ENCODE assay signal across 18 cellular contexts in genomic region chr10:110844617-110844881, GRCh38. TPM values are rescaled to one million over a fixed set of nuclear protein-coding genes. Genes with fewer than 3 reads are reported as not detected.
DNase-seq lines count a peak whose midpoint lies in the region; ATAC-seq, FAIRE-seq and TF ChIP-seq lines count a peak whose summit lies in the region.
"Had no signal": no experiment of that assay in that cellular context is flagged by ENCODE, and none has a peak within 500 bp of the region (broad histone marks: within the 10 kb centered on the region; RNA-seq: fewer than 3 reads in every experiment).

No MANE protein-coding gene starts in this region.

- TF ChIP-seq CTCF in HepG2 (CRISPR knock-in tag; IDR thresholded peaks at IDR 0.05) (no peak), heart right ventricle (IDR thresholded peaks at IDR 0.05) (no peak), omental fat pad (IDR thresholded peaks at IDR 0.05) (no peak)

- no peak for FAIRE-seq in HepG2 (lab: Jason Lieb, UNC)

- peaks cover 2% of the 10 kb centered on the region for H3K36me3 Mint-ChIP-seq in T-helper 2 cell treated with Interferon-gamma antibody and Interleukin-4, amounts not matched to agents 5 μg/mL and 100 μg/mL, for 36 hours (ENCODE audit: low read depth)
- H3K36me3 Mint-ChIP-seq in T-helper 17 cell (ENCODE audit: low read depth) = peaks cover 5% of the 10 kb centered on the region
- peaks cover 0 to 4% of the 10 kb centered on the region in 2 donors for H3K36me3 Mint-ChIP-seq in stimulated activated naive B cell treated with anti-CD40 and anti-IgM and Interleukin-4, amounts not matched to agents 10 μg/mL and 1 μg/mL and 100 μg/mL, for 72 hours

- H3K4me3 Mint-ChIP-seq in T-helper 2 cell treated with Interferon-gamma antibody and Interleukin-4, amounts not matched to agents 5 μg/mL and 100 μg/mL, for 36 hours = no peak overlapping the region
- H3K4me3 Mint-ChIP-seq in T-helper 17 cell = no peak overlapping the region
- H3K4me3 Mint-ChIP-seq in stimulated activated naive B cell treated with anti-CD40 and anti-IgM and Interleukin-4, amounts not matched to agents 10 μg/mL and 1 μg/mL and 100 μg/mL, for 72 hours = peak overlapping the region; percentile 22 to 47

- no peak for TF ChIP-seq EP300 in HepG2 (IDR thresholded peaks at IDR 0.05; ENCODE audit: low read depth in 2 of 2, low read length in 2 of 2)
- TF ChIP-seq EP300 in HepG2 (CRISPR knock-in tag; IDR thresholded peaks at IDR 0.05; ENCODE audit: borderline replicate concordance) = no peak

- ATAC-seq in T-helper 17 cell (no peak), HepG2 (no peak), heart right ventricle (no peak), omental fat pad (ENCODE audit: low FRiP score) (no peak)
- ATAC-seq in stimulated activated naive B cell treated with anti-CD40 and anti-IgM and Interleukin-4, amounts not matched to agents 10 μg/mL and 1 μg/mL and 100 μg/mL, for 72 hours (replicated peaks) = no peak

- H3K4me1 ChIP-seq in HepG2 (ENCODE audit: insufficient read depth, low read length) = peaks cover 82% of the 10 kb centered on the region
- H3K4me1 ChIP-seq in heart right ventricle = peaks cover 0 to 26% (median 5%) of the 10 kb centered on the region in 9 donors
- peaks cover 22% of the 10 kb centered on the region for H3K4me1 ChIP-seq in effector memory CD4-positive, alpha-beta T cell (ENCODE audit: control insufficient read depth, insufficient read depth, low read length, poor library complexity, severe bottlenecking)

- POLR2A ChIA-PET in HepG2 (lab: Yijun Ruan, JAX) = interaction anchor here (1.2 to 4.6 kb wide), 6 partner anchors 14 to 74 kb away, joined by 3 to 44 read pairs (median 10); partner anchors contain the start of genes BBIP1, PDCD4 and SHOC2

- no peak for TF ChIP-seq RAD21 in HepG2 (CRISPR knock-in tag; IDR thresholded peaks at IDR 0.05)

- no TSS peak for BruUV-seq in HepG2 (replicated peaks; lab: Mats Ljungman, UMichigan)

- 32% methylated on average over 4 of the region's 4 CpGs for WGBS in HepG2 (ENCODE audit: low lambda C conversion rate)
- 92 to 96% methylated on average over 4 of the region's 4 CpGs for WGBS in heart right ventricle, 2 donors

- TF ChIP-seq POLR2A in HepG2 (IDR thresholded peaks at IDR 0.05; ENCODE audit: insufficient read depth in 1 of 2, low read depth in 2 of 2, low read length in 2 of 2) = no peak

- CTCF ChIA-PET in HepG2 (lab: Yijun Ruan, JAX; ENCODE audit: low intra/inter-chr PET ratio, low total read pairs) = no interaction called here

- peaks cover 47% of the 10 kb centered on the region for H3K4me1 Mint-ChIP-seq in T-helper 2 cell treated with Interferon-gamma antibody and Interleukin-4, amounts not matched to agents 5 μg/mL and 100 μg/mL, for 36 hours (ENCODE audit: low read depth)
- H3K4me1 Mint-ChIP-seq in T-helper 17 cell = peaks cover 46% of the 10 kb centered on the region
- H3K4me1 Mint-ChIP-seq in stimulated activated naive B cell treated with anti-CD40 and anti-IgM and Interleukin-4, amounts not matched to agents 10 μg/mL and 1 μg/mL and 100 μg/mL, for 72 hours = peaks cover 76 to 84% of the 10 kb centered on the region in 2 donors

- H3K36me3 ChIP-seq in HepG2 (replicated peaks in 1 of 2; ENCODE audit: control insufficient read depth in 1 of 2, insufficient read depth in 2 of 2, low read length in 2 of 2) = no peaks in the 10 kb centered on the region
- no peaks in the 10 kb centered on the region for H3K36me3 ChIP-seq in heart right ventricle
- no peaks in the 10 kb centered on the region for H3K36me3 ChIP-seq in effector memory CD4-positive, alpha-beta T cell (ENCODE audit: control insufficient read depth, insufficient read depth, low read length)
- H3K36me3 ChIP-seq: brain microvascular endothelial cell had no signal

- peak overlapping the region; percentile 72 for H3K4me2 ChIP-seq in HepG2 (ENCODE audit: low read depth, low read length)

- H3K79me2 ChIP-seq in HepG2 (ENCODE audit: insufficient read depth, low read length) = no peaks in the 10 kb centered on the region

- H3K9ac ChIP-seq in HepG2 (ENCODE audit: insufficient read depth, low read depth, low read length) = peak overlapping the region; percentile 24; the same call in 1 of the 2 replicates

- H3K9me3 Mint-ChIP-seq in T-helper 2 cell treated with Interferon-gamma antibody and Interleukin-4, amounts not matched to agents 5 μg/mL and 100 μg/mL, for 36 hours = no peaks in the 10 kb centered on the region
- peaks cover 0 to 2% of the 10 kb centered on the region in 2 donors for H3K9me3 Mint-ChIP-seq in stimulated activated naive B cell treated with anti-CD40 and anti-IgM and Interleukin-4, amounts not matched to agents 10 μg/mL and 1 μg/mL and 100 μg/mL, for 72 hours

- H3K27me3 ChIP-seq in HepG2 (ENCODE audit: control insufficient read depth in 1 of 2, insufficient read depth in 2 of 2, low read length in 2 of 2) = no peaks in the 10 kb centered on the region
- H3K27me3 ChIP-seq in heart right ventricle = no peaks in the 10 kb centered on the region
- no peaks in the 10 kb centered on the region for H3K27me3 ChIP-seq in effector memory CD4-positive, alpha-beta T cell (replicated peaks; ENCODE audit: control insufficient read depth, insufficient read depth, low read length, poor library complexity, severe bottlenecking)
- H3K27me3 ChIP-seq: brain microvascular endothelial cell had no signal

- no peak for DNase-seq in T-helper 2 cell treated with Interferon-gamma antibody and Interleukin-4, amounts not matched to agents 5 μg/mL and 100 μg/mL, for 36 hours (ENCODE audit: low spot score)
- DNase-seq in T-helper 2 cell (no peak), T-helper 17 cell (no peak), HepG2 (ENCODE audit: low spot score) (no peak), heart right ventricle (no peak), omental fat pad (ENCODE audit: low spot score) (no peak)
- DNase-seq in stimulated activated naive B cell treated with anti-CD40 and anti-IgM and Interleukin-4, amounts not matched to agents 10 μg/mL and 1 μg/mL and 100 μg/mL, for 72 hours = no peak
- no peak for DNase-seq in effector memory CD4-positive, alpha-beta T cell
- DNase-seq: 8988T; AML-193; brain microvascular endothelial cell; COR-L47; islet precursor cell; Karpas-422; NCI-H1092; NK-92 treated with Interleukin-12 subunit alpha and Interleukin-12 subunit beta, amount 100 ng/mL, for 24 hours; stimulated activated CD4-positive, alpha-beta T cell treated with anti-CD3 and anti-CD28 coated beads, Interleukin-2, amount 100 ng/mL, for 24 hours; stimulated activated naive CD4-positive, alpha-beta T cell treated with Interleukin-2 at 50 U/mL for 16 hours had no signal

- peak overlapping the region; percentile 45 for H3K27ac Mint-ChIP-seq in T-helper 2 cell treated with Interferon-gamma antibody and Interleukin-4, amounts not matched to agents 5 μg/mL and 100 μg/mL, for 36 hours
- peak overlapping the region; percentile 97 for H3K27ac Mint-ChIP-seq in T-helper 17 cell
- H3K27ac Mint-ChIP-seq in stimulated activated naive B cell treated with anti-CD40 and anti-IgM and Interleukin-4, amounts not matched to agents 10 μg/mL and 1 μg/mL and 100 μg/mL, for 72 hours = peak overlapping the region; percentile 84

- intact Hi-C loops in HepG2 (cut with micrococcal nuclease; ENCODE audit: unreplicated experiment) = no loop called here
- intact Hi-C loops in heart right ventricle (cut with DNase I) = no loop called here

- H3K27me3 Mint-ChIP-seq in T-helper 2 cell treated with Interferon-gamma antibody and Interleukin-4, amounts not matched to agents 5 μg/mL and 100 μg/mL, for 36 hours (ENCODE audit: low read depth) = no peaks in the 10 kb centered on the region
- no peaks in the 10 kb centered on the region for H3K27me3 Mint-ChIP-seq in T-helper 17 cell
- H3K27me3 Mint-ChIP-seq in stimulated activated naive B cell treated with anti-CD40 and anti-IgM and Interleukin-4, amounts not matched to agents 10 μg/mL and 1 μg/mL and 100 μg/mL, for 72 hours = no peaks in the 10 kb centered on the region

- no peak overlapping the region for H2AFZ ChIP-seq in HepG2 (ENCODE audit: low read length)

- peak overlapping the region; percentile 68 for H3K27ac ChIP-seq in HepG2 (ENCODE audit: extremely low read length, insufficient read depth, low read length)
- no peak overlapping the region for H3K27ac ChIP-seq in heart right ventricle
- H3K27ac ChIP-seq in effector memory CD4-positive, alpha-beta T cell (ENCODE audit: insufficient read depth, low read length, poor library complexity, severe bottlenecking) = no peak overlapping the region
- H3K27ac ChIP-seq: brain microvascular endothelial cell had no signal

- no peaks in the 10 kb centered on the region for H4K20me1 ChIP-seq in HepG2 (ENCODE audit: insufficient read depth, low read length)

- H3K9me3 ChIP-seq in T-helper 17 cell (ENCODE audit: control insufficient read depth, low read length, poor library complexity, severe bottlenecking) (no peaks in the 10 kb centered on the region), HepG2 (ENCODE audit: low read length) (no peaks in the 10 kb centered on the region), heart right ventricle (no peaks in the 10 kb centered on the region)
- no peaks in the 10 kb centered on the region for H3K9me3 ChIP-seq in effector memory CD4-positive, alpha-beta T cell (ENCODE audit: control insufficient read depth, low read length)

- in situ Hi-C loops in HepG2 (cut with HindIII; ENCODE audit: extremely low pct_ligation_motif_present, low pct_unique_long_range_greater_than_20kb) = no loop called here

- H3K4me3 ChIP-seq in HepG2 (replicated peaks in 1 of 3; ENCODE audit: insufficient read depth in 1 of 3, low read depth in 2 of 3, low read length in 3 of 3) (peak overlapping the region in 1 of 3 experiments; percentile 44; a peak in 2 of 6 replicates), heart right ventricle (no peak overlapping the region)
- no peak overlapping the region for H3K4me3 ChIP-seq in effector memory CD4-positive, alpha-beta T cell (ENCODE audit: insufficient read depth, low read depth, low read length, poor library complexity, severe bottlenecking)

RNA-seq across cellular contexts. Expression of gene PDCD4, which starts 27.2 kb away (rescaled TPM):
- total RNA-seq in T-helper 17 cell (100 to 1,000 TPM; 307 TPM), HepG2 (2016; rRNA removed; fragmentation: Illumina TruSeq; extraction: Trizol) (56.2 and 92.8 TPM in 2 replicates), heart right ventricle (10 to 100 TPM; 35.2 to 57.6 (median 45.7) TPM), omental fat pad (100 to 1,000 TPM in 2 of 4 donors, 10 to 100 TPM in 2; 69.7 to 127 (median 102) TPM)
- 16.2 and 22.3 TPM in 2 replicates for total RNA-seq in HepG2 (2016; cell fraction: cytosol; rRNA removed; fragmentation: Illumina TruSeq; extraction: Trizol; ENCODE audit: low read depth)
- total RNA-seq in HepG2 (2016; cell fraction: insoluble cytoplasmic fraction; rRNA removed; fragmentation: Illumina TruSeq; extraction: Trizol) = 63.2 and 84.9 TPM in 2 replicates
- 12.3 and 13.7 TPM in 2 replicates for total RNA-seq in HepG2 (2016; cell fraction: membrane; rRNA removed; fragmentation: Illumina TruSeq; extraction: Trizol)
- 30.6 and 42.1 TPM in 2 replicates for total RNA-seq in HepG2 (2016; cell fraction: nucleus; rRNA removed; fragmentation: Illumina TruSeq; extraction: Trizol)
- polyA plus RNA-seq in HepG2 (2011; rRNA removed) (22.4 and 22.8 TPM in 2 replicates), heart right ventricle (10 to 100 TPM; 15.9 to 59.5 TPM)
- 7.6 and 12.9 TPM in 2 replicates for polyA plus RNA-seq in HepG2 (2011; cell fraction: cytosol; rRNA removed)
- polyA plus RNA-seq in HepG2 (2011; cell fraction: nucleus; rRNA removed) = 8.4 and 13.8 TPM in 2 replicates
- 50.1 and 77.6 TPM in 2 replicates for polyA plus RNA-seq in HepG2 (2012)
- polyA plus RNA-seq in HepG2 (2016; cell fraction: cytosol; fragmentation: Illumina TruSeq; extraction: Trizol; ENCODE audit: low read depth) = 2.7 and 4.0 TPM in 2 replicates
- 112 and 113 TPM in 2 replicates for polyA plus RNA-seq in HepG2 (2016; cell fraction: insoluble cytoplasmic fraction; fragmentation: Illumina TruSeq; extraction: Trizol; ENCODE audit: low read depth)
- polyA plus RNA-seq in HepG2 (2016; cell fraction: membrane; fragmentation: Illumina TruSeq; extraction: Trizol; ENCODE audit: low read depth) = 9.3 and 9.7 TPM in 2 replicates
- polyA plus RNA-seq in HepG2 (2016; cell fraction: nucleus; fragmentation: Illumina TruSeq; extraction: Trizol; ENCODE audit: insufficient read depth, low read depth) = 58.0 and 60.5 TPM in 2 replicates
- polyA minus RNA-seq in HepG2 (2011; rRNA and poly(A)+ RNA removed; ENCODE audit: low replicate concordance) = 3.8 and 12.7 TPM in 2 replicates
- 19.9 and 36.2 TPM in 2 replicates for polyA minus RNA-seq in HepG2 (2011; cell fraction: cytosol; rRNA and poly(A)+ RNA removed)
- 50.6 and 51.0 TPM in 2 replicates for polyA minus RNA-seq in HepG2 (2011; cell fraction: nucleus; rRNA and poly(A)+ RNA removed)

Comparison
In these comparisons a context has a peak if more than half of its experiments do, and no peak if none do; other contexts are left out.
1. H3K27ac Mint-ChIP-seq: peak in every context shown above with its lines; median percentile 97 in T-helper 17 cell; 84 in stimulated activated naive B cell treated with anti-CD40 and anti-IgM and Interleukin-4, amounts not matched to agents 10 μg/mL and 1 μg/mL and 100 μg/mL, for 72 hours; 45 in T-helper 2 cell treated with Interferon-gamma antibody and Interleukin-4, amounts not matched to agents 5 μg/mL and 100 μg/mL, for 36 hours.
2. H3K4me3 Mint-ChIP-seq: peak in stimulated activated naive B cell treated with anti-CD40 and anti-IgM and Interleukin-4, amounts not matched to agents 10 μg/mL and 1 μg/mL and 100 μg/mL, for 72 hours (2 of 2); none in T-helper 2 cell treated with Interferon-gamma antibody and Interleukin-4, amounts not matched to agents 5 μg/mL and 100 μg/mL, for 36 hours (single experiment) and T-helper 17 cell (single experiment).